Comparison of ENCODE assay signal across 1 cellular context in genomic region chr11:9462806-9463537, GRCh38.
TF ChIP-seq lines count a peak whose summit lies in the region.

No MANE protein-coding gene starts in this region.

TF ChIP-seq in K562, 482 proteins besides CTCF, POLR2A, EP300 and RAD21 (continued from another document and continues in another):
- TF ChIP-seq, protein P1, sequence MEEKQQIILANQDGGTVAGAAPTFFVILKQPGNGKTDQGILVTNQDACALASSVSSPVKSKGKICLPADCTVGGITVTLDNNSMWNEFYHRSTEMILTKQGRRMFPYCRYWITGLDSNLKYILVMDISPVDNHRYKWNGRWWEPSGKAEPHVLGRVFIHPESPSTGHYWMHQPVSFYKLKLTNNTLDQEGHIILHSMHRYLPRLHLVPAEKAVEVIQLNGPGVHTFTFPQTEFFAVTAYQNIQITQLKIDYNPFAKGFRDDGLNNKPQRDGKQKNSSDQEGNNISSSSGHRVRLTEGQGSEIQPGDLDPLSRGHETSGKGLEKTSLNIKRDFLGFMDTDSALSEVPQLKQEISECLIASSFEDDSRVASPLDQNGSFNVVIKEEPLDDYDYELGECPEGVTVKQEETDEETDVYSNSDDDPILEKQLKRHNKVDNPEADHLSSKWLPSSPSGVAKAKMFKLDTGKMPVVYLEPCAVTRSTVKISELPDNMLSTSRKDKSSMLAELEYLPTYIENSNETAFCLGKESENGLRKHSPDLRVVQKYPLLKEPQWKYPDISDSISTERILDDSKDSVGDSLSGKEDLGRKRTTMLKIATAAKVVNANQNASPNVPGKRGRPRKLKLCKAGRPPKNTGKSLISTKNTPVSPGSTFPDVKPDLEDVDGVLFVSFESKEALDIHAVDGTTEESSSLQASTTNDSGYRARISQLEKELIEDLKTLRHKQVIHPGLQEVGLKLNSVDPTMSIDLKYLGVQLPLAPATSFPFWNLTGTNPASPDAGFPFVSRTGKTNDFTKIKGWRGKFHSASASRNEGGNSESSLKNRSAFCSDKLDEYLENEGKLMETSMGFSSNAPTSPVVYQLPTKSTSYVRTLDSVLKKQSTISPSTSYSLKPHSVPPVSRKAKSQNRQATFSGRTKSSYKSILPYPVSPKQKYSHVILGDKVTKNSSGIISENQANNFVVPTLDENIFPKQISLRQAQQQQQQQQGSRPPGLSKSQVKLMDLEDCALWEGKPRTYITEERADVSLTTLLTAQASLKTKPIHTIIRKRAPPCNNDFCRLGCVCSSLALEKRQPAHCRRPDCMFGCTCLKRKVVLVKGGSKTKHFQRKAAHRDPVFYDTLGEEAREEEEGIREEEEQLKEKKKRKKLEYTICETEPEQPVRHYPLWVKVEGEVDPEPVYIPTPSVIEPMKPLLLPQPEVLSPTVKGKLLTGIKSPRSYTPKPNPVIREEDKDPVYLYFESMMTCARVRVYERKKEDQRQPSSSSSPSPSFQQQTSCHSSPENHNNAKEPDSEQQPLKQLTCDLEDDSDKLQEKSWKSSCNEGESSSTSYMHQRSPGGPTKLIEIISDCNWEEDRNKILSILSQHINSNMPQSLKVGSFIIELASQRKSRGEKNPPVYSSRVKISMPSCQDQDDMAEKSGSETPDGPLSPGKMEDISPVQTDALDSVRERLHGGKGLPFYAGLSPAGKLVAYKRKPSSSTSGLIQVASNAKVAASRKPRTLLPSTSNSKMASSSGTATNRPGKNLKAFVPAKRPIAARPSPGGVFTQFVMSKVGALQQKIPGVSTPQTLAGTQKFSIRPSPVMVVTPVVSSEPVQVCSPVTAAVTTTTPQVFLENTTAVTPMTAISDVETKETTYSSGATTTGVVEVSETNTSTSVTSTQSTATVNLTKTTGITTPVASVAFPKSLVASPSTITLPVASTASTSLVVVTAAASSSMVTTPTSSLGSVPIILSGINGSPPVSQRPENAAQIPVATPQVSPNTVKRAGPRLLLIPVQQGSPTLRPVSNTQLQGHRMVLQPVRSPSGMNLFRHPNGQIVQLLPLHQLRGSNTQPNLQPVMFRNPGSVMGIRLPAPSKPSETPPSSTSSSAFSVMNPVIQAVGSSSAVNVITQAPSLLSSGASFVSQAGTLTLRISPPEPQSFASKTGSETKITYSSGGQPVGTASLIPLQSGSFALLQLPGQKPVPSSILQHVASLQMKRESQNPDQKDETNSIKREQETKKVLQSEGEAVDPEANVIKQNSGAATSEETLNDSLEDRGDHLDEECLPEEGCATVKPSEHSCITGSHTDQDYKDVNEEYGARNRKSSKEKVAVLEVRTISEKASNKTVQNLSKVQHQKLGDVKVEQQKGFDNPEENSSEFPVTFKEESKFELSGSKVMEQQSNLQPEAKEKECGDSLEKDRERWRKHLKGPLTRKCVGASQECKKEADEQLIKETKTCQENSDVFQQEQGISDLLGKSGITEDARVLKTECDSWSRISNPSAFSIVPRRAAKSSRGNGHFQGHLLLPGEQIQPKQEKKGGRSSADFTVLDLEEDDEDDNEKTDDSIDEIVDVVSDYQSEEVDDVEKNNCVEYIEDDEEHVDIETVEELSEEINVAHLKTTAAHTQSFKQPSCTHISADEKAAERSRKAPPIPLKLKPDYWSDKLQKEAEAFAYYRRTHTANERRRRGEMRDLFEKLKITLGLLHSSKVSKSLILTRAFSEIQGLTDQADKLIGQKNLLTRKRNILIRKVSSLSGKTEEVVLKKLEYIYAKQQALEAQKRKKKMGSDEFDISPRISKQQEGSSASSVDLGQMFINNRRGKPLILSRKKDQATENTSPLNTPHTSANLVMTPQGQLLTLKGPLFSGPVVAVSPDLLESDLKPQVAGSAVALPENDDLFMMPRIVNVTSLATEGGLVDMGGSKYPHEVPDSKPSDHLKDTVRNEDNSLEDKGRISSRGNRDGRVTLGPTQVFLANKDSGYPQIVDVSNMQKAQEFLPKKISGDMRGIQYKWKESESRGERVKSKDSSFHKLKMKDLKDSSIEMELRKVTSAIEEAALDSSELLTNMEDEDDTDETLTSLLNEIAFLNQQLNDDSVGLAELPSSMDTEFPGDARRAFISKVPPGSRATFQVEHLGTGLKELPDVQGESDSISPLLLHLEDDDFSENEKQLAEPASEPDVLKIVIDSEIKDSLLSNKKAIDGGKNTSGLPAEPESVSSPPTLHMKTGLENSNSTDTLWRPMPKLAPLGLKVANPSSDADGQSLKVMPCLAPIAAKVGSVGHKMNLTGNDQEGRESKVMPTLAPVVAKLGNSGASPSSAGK (IDR thresholded peaks at IDR 0.05), result 0 out of 2 replicates have a peak, but pooled peaks have one; percentile 12
- TF ChIP-seq EZH2 (IDR thresholded peaks at IDR 0.05; ENCODE audit: borderline replicate concordance, low read depth, low read length) (no peak), KLF10 (CRISPR knock-in tag; IDR thresholded peaks at IDR 0.05) (no peak), NFRKB (IDR thresholded peaks at IDR 0.05; ENCODE audit: low read depth) (0 out of 2 replicates have a peak, but pooled peaks have one; percentile 3), GATAD2B (IDR thresholded peaks at IDR 0.05; ENCODE audit: borderline replicate concordance) (peak; percentile 78; the same call in 1 of the 2 replicates), BRD9 (IDR thresholded peaks at IDR 0.05; ENCODE audit: low read depth, partially characterized antibody) (peak; percentile 11), PRDM10 (IDR thresholded peaks at IDR 0.05; ENCODE audit: partially characterized antibody) (peak; percentile 9), ZNF175 (CRISPR knock-in tag; IDR thresholded peaks at IDR 0.05; ENCODE audit: low read depth) (no peak), ZNF165 (CRISPR knock-in tag; IDR thresholded peaks at IDR 0.05; ENCODE audit: borderline replicate concordance) (no peak), NCOR1 (IDR thresholded peaks at IDR 0.05) (peak; percentile 29; the same call in 1 of the 2 replicates), SMARCE1 (IDR thresholded peaks at IDR 0.05) (peak; percentile 55), JUN (IDR thresholded peaks at IDR 0.05; ENCODE audit: borderline replicate concordance, low read depth, low read length) (no peak), JUN (CRISPR knock-in tag; IDR thresholded peaks at IDR 0.05; ENCODE audit: borderline replicate concordance) (no peak), SMC3 (conservative IDR thresholded peaks at IDR 0.05; ENCODE audit: insufficient read depth, low read depth, low read length) (no peak), SMARCA4 (IDR thresholded peaks at IDR 0.05) (peak; percentile 73), SMARCC2 (IDR thresholded peaks at IDR 0.05; ENCODE audit: low read depth) (peak; percentile 60; the same call in 1 of the 2 replicates), ZNF318 (IDR thresholded peaks at IDR 0.05; ENCODE audit: borderline replicate concordance in 1 of 2, low read depth in 1 of 2) (0 out of 4 replicates have a peak, but pooled peaks of 1 of the 2 experiments have one; percentile 40), STAT5A (IDR thresholded peaks at IDR 0.05; ENCODE audit: borderline replicate concordance, low read length) (no peak), ARHGAP35 (IDR thresholded peaks at IDR 0.05; ENCODE audit: partially characterized antibody) (no peak), XRCC3 (IDR thresholded peaks at IDR 0.05) (no peak), CHCHD3 (CRISPR knock-in tag; IDR thresholded peaks at IDR 0.05) (0 out of 2 replicates have a peak, but pooled peaks have one; percentile 16), HOMEZ (CRISPR knock-in tag; IDR thresholded peaks at IDR 0.05) (no peak), C11orf30 (IDR thresholded peaks at IDR 0.05; ENCODE audit: low read depth) (peak; percentile 96)
- TF ChIP-seq, protein P2, sequence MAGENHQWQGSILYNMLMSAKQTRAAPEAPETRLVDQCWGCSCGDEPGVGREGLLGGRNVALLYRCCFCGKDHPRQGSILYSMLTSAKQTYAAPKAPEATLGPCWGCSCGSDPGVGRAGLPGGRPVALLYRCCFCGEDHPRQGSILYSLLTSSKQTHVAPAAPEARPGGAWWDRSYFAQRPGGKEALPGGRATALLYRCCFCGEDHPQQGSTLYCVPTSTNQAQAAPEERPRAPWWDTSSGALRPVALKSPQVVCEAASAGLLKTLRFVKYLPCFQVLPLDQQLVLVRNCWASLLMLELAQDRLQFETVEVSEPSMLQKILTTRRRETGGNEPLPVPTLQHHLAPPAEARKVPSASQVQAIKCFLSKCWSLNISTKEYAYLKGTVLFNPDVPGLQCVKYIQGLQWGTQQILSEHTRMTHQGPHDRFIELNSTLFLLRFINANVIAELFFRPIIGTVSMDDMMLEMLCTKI (IDR thresholded peaks at IDR 0.05; ENCODE audit: partially characterized antibody), result no peak
